Comparison of ENCODE assay signal across 9 cellular contexts in genomic region chr1:15304708-15305326, GRCh38. TPM values are rescaled to one million over a fixed set of nuclear protein-coding genes. Genes with fewer than 3 reads are reported as not detected.
DNase-seq lines count a peak whose midpoint lies in the region; ATAC-seq and TF ChIP-seq lines count a peak whose summit lies in the region.
"Had no signal": no experiment of that assay in that cellular context is flagged by ENCODE, and none has a peak within 500 bp of the region (broad histone marks: within the 10 kb centered on the region; RNA-seq: fewer than 3 reads in every experiment).

No MANE protein-coding gene starts in this region.

- H3F3A ChIP-seq in DOHH2 (ENCODE audit: control insufficient read depth, insufficient read depth) (no peaks in the 10 kb centered on the region), Loucy (ENCODE audit: low read depth) (no peaks in the 10 kb centered on the region)

- ATAC-seq in T-helper 17 cell (peak; percentile 52), GM19324 (IDR thresholded peaks at IDR 0.05; ENCODE audit: low FRiP score, unreplicated experiment) (no peak), GM19023 (IDR thresholded peaks at IDR 0.05; ENCODE audit: unreplicated experiment) (no peak)

- no peaks in the 10 kb centered on the region for H4K20me1 ChIP-seq in DOHH2 (ENCODE audit: control insufficient read depth, insufficient read depth, low read depth, low read length)
- H4K20me1 ChIP-seq in Loucy (ENCODE audit: insufficient read depth, low read length, poor library complexity, severe bottlenecking): no peaks in the 10 kb centered on the region

- no peak overlapping the region for H3K27ac ChIP-seq in DOHH2 (ENCODE audit: low read depth, low read length)
- no peak overlapping the region for H3K27ac ChIP-seq in ascending aorta

- intact Hi-C loops in ascending aorta (cut with DNase I): loop anchor here (1.0 kb wide), 1 partner anchor 177 kb away; no protein-coding TSS in a partner anchor

- H3K27me3 Mint-ChIP-seq in T-helper 17 cell: peaks cover 19% of the 10 kb centered on the region

- H2AFZ ChIP-seq in Loucy (ENCODE audit: low read length): 0 out of 2 replicates have a peak overlapping the region, but pooled peaks have one; percentile 6

- H3K27me3 ChIP-seq in DOHH2 (ENCODE audit: control insufficient read depth, low read length) (no peaks in the 10 kb centered on the region), Loucy (ENCODE audit: insufficient read depth, low read length, poor library complexity, severe bottlenecking) (no peaks in the 10 kb centered on the region), ascending aorta (no peaks in the 10 kb centered on the region)

- peaks cover 3% of the 10 kb centered on the region for H3K4me1 Mint-ChIP-seq in T-helper 17 cell

- H3K4me1 ChIP-seq in DOHH2 (ENCODE audit: control insufficient read depth, low read length): no peaks in the 10 kb centered on the region
- no peaks in the 10 kb centered on the region for H3K4me1 ChIP-seq in Loucy (ENCODE audit: insufficient read depth, low read length, poor library complexity, severe bottlenecking)
- H3K4me1 ChIP-seq in ascending aorta: no peaks in the 10 kb centered on the region

- no peak overlapping the region for H3K9ac ChIP-seq in Loucy (ENCODE audit: low read depth, low read length, poor library complexity, severe bottlenecking)

- H3K36me3 ChIP-seq in DOHH2 (ENCODE audit: control insufficient read depth, low read length): no peaks in the 10 kb centered on the region
- no peaks in the 10 kb centered on the region for H3K36me3 ChIP-seq in Loucy (ENCODE audit: insufficient read depth, low read length)
- no peaks in the 10 kb centered on the region for H3K36me3 ChIP-seq in ascending aorta

- TF ChIP-seq CTCF in DOHH2 (IDR thresholded peaks at IDR 0.05; ENCODE audit: low read depth, low read length, poor library complexity, severe bottlenecking) (peak; percentile 99), Loucy (conservative IDR thresholded peaks at IDR 0.05; ENCODE audit: low read length) (peak; percentile 95), ascending aorta (IDR thresholded peaks at IDR 0.05) (peak; percentile 64 to 72 (median 71))

- H3K4me3 Mint-ChIP-seq in T-helper 17 cell: no peak overlapping the region
- H3K4me3 Mint-ChIP-seq: T-helper 1 cell treated with Interleukin-12 subunit alpha and Interleukin-12 subunit beta and Interleukin-4 antibody, amounts not matched to agents 30 μg/mL and 1 μg/mL, for 36 hours had no signal

- DNase-seq in T-helper 17 cell: peak; percentile 30 to 59 (median 52)
- DNase-seq in ascending aorta (ENCODE audit: low spot score in 2 of 2): no peak
- DNase-seq in iPS-NIHi11 (ENCODE audit: low spot score): peak; percentile 86
- peak; percentile 37 to 68 (median 58) for DNase-seq in stimulated activated CD4-positive, alpha-beta T cell treated with anti-CD3 and anti-CD28 coated beads, Interleukin-12 subunit alpha, Interleukin-12 subunit beta, amount 100 ng/mL, for 48 hours (ENCODE audit: low read depth in 2 of 3, low spot score in 1 of 3)

- no peak overlapping the region for H3K4me3 ChIP-seq in DOHH2 (ENCODE audit: low read length)
- H3K4me3 ChIP-seq in Loucy (ENCODE audit: low read length, poor library complexity, severe bottlenecking): no peak overlapping the region
- no peak overlapping the region for H3K4me3 ChIP-seq in ascending aorta

- H3K36me3 Mint-ChIP-seq in T-helper 17 cell (ENCODE audit: low read depth): peaks cover 3% of the 10 kb centered on the region

- H3K9me3 ChIP-seq in DOHH2 (ENCODE audit: control insufficient read depth, insufficient read depth, low read length) (no peaks in the 10 kb centered on the region), Loucy (ENCODE audit: insufficient read depth, low read depth, low read length) (no peaks in the 10 kb centered on the region), T-helper 17 cell (ENCODE audit: control insufficient read depth, low read length, poor library complexity, severe bottlenecking) (no peaks in the 10 kb centered on the region), ascending aorta (no peaks in the 10 kb centered on the region)

- H3K4me2 ChIP-seq in DOHH2 (ENCODE audit: low read length): no peak overlapping the region
- H3K4me2 ChIP-seq in Loucy (ENCODE audit: low read depth, low read length, poor library complexity, severe bottlenecking): peak overlapping the region; percentile 6

- H3K79me2 ChIP-seq in DOHH2 (ENCODE audit: control insufficient read depth, low read length) (no peaks in the 10 kb centered on the region), Loucy (ENCODE audit: insufficient read depth, low read length) (no peaks in the 10 kb centered on the region)

- H3K27ac Mint-ChIP-seq in T-helper 17 cell: no peak overlapping the region
- H3K27ac Mint-ChIP-seq: T-helper 1 cell treated with Interleukin-12 subunit alpha and Interleukin-12 subunit beta and Interleukin-4 antibody, amounts not matched to agents 30 μg/mL and 1 μg/mL, for 36 hours had no signal

- no peaks in the 10 kb centered on the region for H3K9me2 ChIP-seq in DOHH2 (replicated peaks; ENCODE audit: control insufficient read depth, low read length)
- no peaks in the 10 kb centered on the region for H3K9me2 ChIP-seq in Loucy (replicated peaks; ENCODE audit: low read depth, low read length)

RNA-seq across cellular contexts. Expression of gene FHAD1, which starts 57.8 kb away (rescaled TPM):
- total RNA-seq in T-helper 17 cell: not detected
- total RNA-seq in ascending aorta: not detected

Comparison
In these comparisons a context has a peak if more than half of its experiments do, and no peak if none do; other contexts are left out.
1. DNase-seq: peak in T-helper 17 cell (3 of 3), iPS-NIHi11 (single experiment) and stimulated activated CD4-positive, alpha-beta T cell treated with anti-CD3 and anti-CD28 coated beads, Interleukin-12 subunit alpha, Interleukin-12 subunit beta, amount 100 ng/mL, for 48 hours (3 of 3); none in ascending aorta (0 of 2).
2. Peak in every context shown above with its lines, with median percentiles within 50 percentile points of each other: CTCF ChIP-seq.